Comparison of ENCODE assay signal across 28 cellular contexts in the genomic region with DNA sequence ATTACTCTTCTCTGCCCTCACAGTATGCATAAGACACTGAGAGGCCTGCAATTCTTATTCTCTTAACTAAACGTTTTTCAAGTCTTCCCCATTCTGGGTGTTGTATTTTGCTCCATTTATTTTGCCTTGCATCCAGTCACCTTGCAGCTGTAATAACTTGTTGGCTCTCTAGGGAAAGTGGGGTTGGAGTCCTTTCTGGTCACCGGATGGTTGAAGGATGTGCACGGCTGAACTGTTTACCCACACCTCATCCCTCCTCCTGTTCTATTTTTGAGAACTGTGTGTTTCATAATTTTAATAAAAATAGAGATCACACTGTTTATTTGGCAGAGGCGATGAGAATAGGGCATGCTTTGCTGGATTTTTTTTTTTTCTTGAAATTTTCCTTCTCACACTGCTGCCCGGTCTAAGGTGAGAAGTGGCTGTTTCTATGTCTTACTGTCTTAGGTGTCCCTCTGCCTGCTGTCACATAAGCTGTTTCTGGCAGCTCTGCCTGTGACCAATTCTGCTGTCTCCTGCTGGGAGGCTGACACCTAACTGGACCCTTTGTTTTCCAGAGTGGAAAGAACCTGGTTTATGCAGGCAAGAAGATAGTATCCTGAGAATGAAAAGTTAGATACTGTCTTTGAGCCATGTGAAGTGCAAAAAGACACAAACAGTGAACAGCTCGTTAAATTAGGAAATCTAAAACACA.
"Had no signal": no experiment of that assay in that cellular context is flagged by ENCODE, and none has a peak within 500 bp of the region (broad histone marks: within the 10 kb centered on the region; RNA-seq: fewer than 3 reads in every experiment).

No MANE protein-coding gene starts in this region.

- H3K27ac Mint-ChIP-seq: activated CD4-positive, alpha-beta memory T cell treated with anti-CD3 and anti-CD28 coated beads, Interleukin-2, amount 10 ng/mL, durations not matched to agents 7 days and 5 days; activated naive CD4-positive, alpha-beta T cell treated with anti-CD3 and anti-CD28 coated beads for 36 hours; activated naive CD4-positive, alpha-beta T cell treated with anti-CD3 and anti-CD28 coated beads, Interleukin-2, amount 50 U/mL, for 72 hours; activated T-cell treated with anti-CD3 and anti-CD28 coated beads, Interleukin-2, amount 50 U/mL, for 24 hours; activated T-helper 2 cell treated with anti-CD3 and anti-CD28 coated beads, Interferon-gamma antibody, Interleukin-2, Interleukin-4, amounts not matched to agents 10 μg/mL and 5 μg/mL and 100 μg/mL, durations not matched to agents 14 hours and 24 hours and 36 hours had no signal

- H3K9ac ChIP-seq: KMS-11 had no signal

- H3K36me3 ChIP-seq: adrenal gland had no signal

- H3K27me3 Mint-ChIP-seq: activated CD4-positive, alpha-beta memory T cell treated with anti-CD3 and anti-CD28 coated beads, Interleukin-2, amount 10 ng/mL, durations not matched to agents 7 days and 5 days; activated T-cell treated with anti-CD3 and anti-CD28 coated beads, Interleukin-2, amount 50 U/mL, for 24 hours; brain had no signal

- H3K4me3 Mint-ChIP-seq: activated CD4-positive, alpha-beta memory T cell treated with anti-CD3 and anti-CD28 coated beads, Interleukin-2, amount 10 ng/mL, durations not matched to agents 7 days and 5 days; activated naive CD4-positive, alpha-beta T cell treated with anti-CD3 and anti-CD28 coated beads for 36 hours; activated T-cell treated with anti-CD3 and anti-CD28 coated beads, Interleukin-2, amount 50 U/mL, for 24 hours; brain had no signal

- H3K4me3 ChIP-seq: adrenal gland, PC-9 had no signal

- DNase-seq: activated CD4-positive, alpha-beta memory T cell treated with anti-CD3 and anti-CD28 coated beads, Interleukin-2, amount 10 ng/mL, durations not matched to agents 7 days and 5 days; activated CD4-positive, alpha-beta T cell treated with anti-CD3 and anti-CD28 coated beads for 1 hour; activated CD4-positive, alpha-beta T cell treated with anti-CD3 and anti-CD28 coated beads for 48 hours; activated CD4-positive, CD25-positive, alpha-beta regulatory T cell; activated gamma-delta T cell treated with Interleukin-2 at 50 U/mL for 16 hours; activated naive CD4-positive, alpha-beta T cell treated with anti-CD3 and anti-CD28 coated beads for 36 hours; activated T-cell treated with anti-CD3 and anti-CD28 coated beads, Interleukin-2, amount 50 U/mL, for 24 hours; adrenal gland; caudate nucleus; MM.1S; MV-4-11; NCI-H1092; NCI-H1436 treated with DMSO at 0.1 percent for 48 hours; NCI-H1694 treated with DMSO at 0.1 percent for 48 hours; NCI-H2029; NCI-H345; NCI-H524 treated with DMSO at 0.1 percent for 48 hours; PC-9; SIG-M5; T-helper 1 cell; T-helper 2 cell; T-helper 9 cell had no signal

- H3K4me2 ChIP-seq: KMS-11, PC-9 had no signal

- H3K36me3 Mint-ChIP-seq: activated naive CD4-positive, alpha-beta T cell treated with anti-CD3 and anti-CD28 coated beads, Interleukin-2, amount 50 U/mL, for 72 hours; brain had no signal

- H3K4me1 Mint-ChIP-seq: activated CD4-positive, alpha-beta memory T cell treated with anti-CD3 and anti-CD28 coated beads, Interleukin-2, amount 10 ng/mL, durations not matched to agents 7 days and 5 days had no signal

- H3K9me3 ChIP-seq: adrenal gland had no signal

- H3K27ac ChIP-seq: adrenal gland, KMS-11, PC-9, RWPE1, VCaP had no signal

- H3K9me3 Mint-ChIP-seq: activated CD4-positive, alpha-beta memory T cell treated with anti-CD3 and anti-CD28 coated beads, Interleukin-2, amount 10 ng/mL, durations not matched to agents 7 days and 5 days; activated naive CD4-positive, alpha-beta T cell treated with anti-CD3 and anti-CD28 coated beads for 36 hours; activated naive CD4-positive, alpha-beta T cell treated with anti-CD3 and anti-CD28 coated beads, Interleukin-2, amount 50 U/mL, for 72 hours; activated T-cell treated with anti-CD3 and anti-CD28 coated beads, Interleukin-2, amount 50 U/mL, for 24 hours; activated T-helper 2 cell treated with anti-CD3 and anti-CD28 coated beads, Interferon-gamma antibody, Interleukin-2, Interleukin-4, amounts not matched to agents 10 μg/mL and 5 μg/mL and 100 μg/mL, durations not matched to agents 14 hours and 24 hours and 36 hours had no signal

- H2AFZ ChIP-seq: PC-9 had no signal

- H3K27me3 ChIP-seq: adrenal gland had no signal

- H3K4me1 ChIP-seq: adrenal gland had no signal
